13 cellular contexts compared by ENCODE assay signal in genomic region chr5:77390222-77390621, GRCh38.
DNase-seq lines count a peak whose midpoint lies in the region; ATAC-seq and TF ChIP-seq lines count a peak whose summit lies in the region.
"Had no signal": no experiment of that assay in that cellular context is flagged by ENCODE, and none has a peak within 500 bp of the region (broad histone marks: within the 10 kb centered on the region; RNA-seq: fewer than 3 reads in every experiment).

No MANE protein-coding gene starts in this region.

- no peaks in the 10 kb centered on the region for H3K27me3 Mint-ChIP-seq in activated naive CD4-positive, alpha-beta T cell treated with anti-CD3 and anti-CD28 coated beads, Interleukin-2, amount 10 ng/mL, durations not matched to agents 7 days and 5 days
- H3K27me3 Mint-ChIP-seq: IgD-negative memory B cell had no signal

- H3K4me1 Mint-ChIP-seq in activated naive CD4-positive, alpha-beta T cell treated with anti-CD3 and anti-CD28 coated beads, Interleukin-2, amount 10 ng/mL, durations not matched to agents 7 days and 5 days = no peaks in the 10 kb centered on the region
- H3K4me1 Mint-ChIP-seq: CD14-positive monocyte, IgD-negative memory B cell had no signal

- ATAC-seq in left lung = peak; percentile 18
- ATAC-seq in aorta (ENCODE audit: low FRiP score) = peak; percentile 69
- ATAC-seq: CD8-positive, alpha-beta T cell; GM12878 had no signal

- no peak overlapping the region for H3K9ac ChIP-seq in stomach smooth muscle (ENCODE audit: low read length in 2 of 2)

- peaks cover 4% of the 10 kb centered on the region for H3K36me3 Mint-ChIP-seq in activated naive CD4-positive, alpha-beta T cell treated with anti-CD3 and anti-CD28 coated beads, Interleukin-2, amount 10 ng/mL, durations not matched to agents 7 days and 5 days
- H3K36me3 Mint-ChIP-seq: CD14-positive monocyte; CD8-positive, alpha-beta T cell; IgD-negative memory B cell had no signal

- H3K4me3 Mint-ChIP-seq in activated naive CD4-positive, alpha-beta T cell treated with anti-CD3 and anti-CD28 coated beads, Interleukin-2, amount 10 ng/mL, durations not matched to agents 7 days and 5 days = no peak overlapping the region
- H3K4me3 Mint-ChIP-seq: CD14-positive monocyte; CD8-positive, alpha-beta T cell; IgD-negative memory B cell had no signal

- H3K36me3 ChIP-seq in ascending aorta (no peaks in the 10 kb centered on the region), left lung (no peaks in the 10 kb centered on the region), stomach smooth muscle (ENCODE audit: control insufficient read depth in 2 of 2, insufficient read depth in 2 of 2, low read length in 2 of 2) (no peaks in the 10 kb centered on the region), aorta (ENCODE audit: control insufficient read depth in 1 of 2, insufficient read depth in 2 of 2, low read length in 1 of 2) (no peaks in the 10 kb centered on the region)
- H3K36me3 ChIP-seq: HAP-1 had no signal

- H3K9me3 ChIP-seq in ascending aorta (no peaks in the 10 kb centered on the region), left lung (no peaks in the 10 kb centered on the region), stomach smooth muscle (ENCODE audit: control insufficient read depth in 2 of 2, low read length in 2 of 2) (no peaks in the 10 kb centered on the region), aorta (ENCODE audit: control insufficient read depth, low read length) (no peaks in the 10 kb centered on the region)
- H3K9me3 ChIP-seq: HAP-1 had no signal

- intact Hi-C loops in ascending aorta (cut with DNase I) (no loop called here), left lung (cut with DNase I) (no loop called here), aorta (cut with DNase I) (no loop called here)

- H3K4me3 ChIP-seq in ascending aorta (no peak overlapping the region), left lung (no peak overlapping the region), stomach smooth muscle (ENCODE audit: low read length in 2 of 2) (peak overlapping the region in 1 of 2 donors; percentile 8), aorta (ENCODE audit: low read length in 2 of 2) (no peak overlapping the region)
- H3K4me3 ChIP-seq: GM12878, HAP-1 had no signal

- TF ChIP-seq CTCF in ascending aorta (IDR thresholded peaks at IDR 0.05) = no peak
- no peak for TF ChIP-seq CTCF in left lung (IDR thresholded peaks at IDR 0.05)

- H3K9me3 Mint-ChIP-seq in activated naive CD4-positive, alpha-beta T cell treated with anti-CD3 and anti-CD28 coated beads, Interleukin-2, amount 10 ng/mL, durations not matched to agents 7 days and 5 days = peaks cover 14% of the 10 kb centered on the region
- H3K9me3 Mint-ChIP-seq: CD8-positive, alpha-beta T cell; IgD-negative memory B cell had no signal

- DNase-seq in ascending aorta (ENCODE audit: low spot score in 2 of 2) (no peak), left lung (no peak), aorta (no peak), amniotic stem cell (lab: John Stamatoyannopoulos, UW) (no peak), middle frontal gyrus (ENCODE audit: extremely low spot score, low spot score) (no peak)
- DNase-seq in activated naive CD4-positive, alpha-beta T cell treated with anti-CD3 and anti-CD28 coated beads, Interleukin-2, amount 10 ng/mL, durations not matched to agents 7 days and 5 days = no peak
- DNase-seq: CD8-positive, alpha-beta T cell; COR-L47 had no signal

- CTCF ChIA-PET in activated naive CD4-positive, alpha-beta T cell treated with anti-CD3 and anti-CD28 coated beads, Interleukin-2, amount 10 ng/mL, durations not matched to agents 7 days and 5 days (lab: Charles Lee) = no interaction called here

- H3K27me3 ChIP-seq in ascending aorta (no peaks in the 10 kb centered on the region), left lung (no peaks in the 10 kb centered on the region), stomach smooth muscle (ENCODE audit: control insufficient read depth in 1 of 2, insufficient read depth in 2 of 2, low read length in 2 of 2) (no peaks in the 10 kb centered on the region), aorta (ENCODE audit: control insufficient read depth in 1 of 2, insufficient read depth in 2 of 2, low read length in 1 of 2) (no peaks in the 10 kb centered on the region)

- H3K27ac Mint-ChIP-seq in activated naive CD4-positive, alpha-beta T cell treated with anti-CD3 and anti-CD28 coated beads, Interleukin-2, amount 10 ng/mL, durations not matched to agents 7 days and 5 days = no peak overlapping the region
- H3K27ac Mint-ChIP-seq: CD14-positive monocyte; CD8-positive, alpha-beta T cell; IgD-negative memory B cell had no signal

- H3K4me1 ChIP-seq in ascending aorta = peaks cover 3 to 30% of the 10 kb centered on the region in 2 donors
- no peaks in the 10 kb centered on the region for H3K4me1 ChIP-seq in left lung
- H3K4me1 ChIP-seq in stomach smooth muscle (ENCODE audit: control insufficient read depth, insufficient read depth, low read length) = peaks cover 18% of the 10 kb centered on the region
- H3K4me1 ChIP-seq in aorta (ENCODE audit: control insufficient read depth in 1 of 2, insufficient read depth in 2 of 2, low read length in 2 of 2) = peaks cover 5 to 6% of the 10 kb centered on the region in 2 donors
- H3K4me1 ChIP-seq: HAP-1 had no signal

- 45 to 46% methylated on average over 3 of the region's 3 CpGs for WGBS in aorta, 2 donors

- peak overlapping the region; percentile 73 to 74 for H3K27ac ChIP-seq in ascending aorta
- H3K27ac ChIP-seq in left lung = no peak overlapping the region
- H3K27ac ChIP-seq in stomach smooth muscle (ENCODE audit: low read length) = peak overlapping the region; percentile 6
- H3K27ac ChIP-seq in aorta (ENCODE audit: low read depth in 1 of 2, low read length in 2 of 2) = peak overlapping the region; percentile 74 to 78

Comparison
In these comparisons a context has a peak if more than half of its experiments do, and no peak if none do; other contexts are left out.
1. H3K27ac ChIP-seq: peak in ascending aorta (2 of 2), stomach smooth muscle (single experiment) and aorta (2 of 2); none in left lung (0 of 2).